ENCODE assay signal across 8 cellular contexts in the genomic region with DNA sequence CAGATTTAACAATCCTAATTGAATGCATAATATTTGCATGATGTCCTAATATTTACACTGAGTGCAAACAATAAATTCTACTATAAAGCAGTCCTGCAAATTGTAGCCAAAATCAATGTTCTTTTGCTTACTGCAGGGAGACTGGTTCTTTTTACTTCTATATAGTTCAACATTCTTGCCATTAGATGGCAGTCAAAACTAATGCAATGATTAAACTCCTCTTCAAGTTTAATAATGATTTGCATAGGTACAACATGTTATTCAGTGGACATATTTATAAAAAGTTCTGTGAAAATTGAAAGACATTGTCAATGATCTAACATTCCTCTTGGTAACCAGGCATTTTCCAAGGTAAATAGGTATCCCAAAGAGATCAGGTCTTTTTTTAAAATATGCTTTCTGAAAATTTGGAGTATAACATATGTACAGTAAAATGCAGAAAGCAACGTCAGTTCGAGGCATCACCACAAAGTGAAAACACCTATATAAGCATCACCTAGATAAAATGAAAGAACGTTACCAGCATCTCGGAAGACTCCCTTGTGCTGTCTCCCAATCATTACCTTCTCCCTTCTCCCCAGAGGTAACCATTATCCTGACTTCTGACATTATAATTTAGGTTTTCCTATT. TPM values are rescaled to one million over a fixed set of nuclear protein-coding genes. Genes with fewer than 3 reads are reported as not detected.
A peak's percentile ranks its signal among the peaks of the same experiment; 100 is the strongest.
DNase-seq lines count a peak whose midpoint lies in the region; ATAC-seq, FAIRE-seq and TF ChIP-seq lines count a peak whose summit lies in the region.

No MANE protein-coding gene starts in this region.

- peak; percentile 86 for TF ChIP-seq RAD21 in neural cell (conservative IDR thresholded peaks at IDR 0.05)

- H3K4me3 ChIP-seq in DND-41 (ENCODE audit: low read depth in 1 of 2, low read length in 2 of 2) (no peak overlapping the region), epithelial cell of esophagus (ENCODE audit: low read length) (no peak overlapping the region), neural cell (ENCODE audit: low read length) (no peak overlapping the region)

- H3K9me3 ChIP-seq in DND-41 (ENCODE audit: insufficient read depth, low read length, severe bottlenecking): peaks cover 8% of the 10 kb centered on the region
- H3K9me3 ChIP-seq in neural cell (ENCODE audit: low read length): no peaks in the 10 kb centered on the region

- H3K79me2 ChIP-seq in DND-41 (ENCODE audit: insufficient read depth, low read length) (no peaks in the 10 kb centered on the region), neural cell (replicated peaks; ENCODE audit: insufficient read depth, low read length) (no peaks in the 10 kb centered on the region)

- peaks cover 7% of the 10 kb centered on the region for H3K27me3 ChIP-seq in DND-41 (ENCODE audit: insufficient read depth, low read length, poor library complexity)
- no peaks in the 10 kb centered on the region for H3K27me3 ChIP-seq in neural cell (ENCODE audit: insufficient read depth, low read depth, low read length)

- peak; percentile 74 for TF ChIP-seq CTCF in DND-41 (IDR thresholded peaks at IDR 0.05; ENCODE audit: borderline replicate concordance, extremely low read depth, low read length, poor library complexity, severe bottlenecking)
- TF ChIP-seq CTCF in epithelial cell of esophagus (IDR thresholded peaks at IDR 0.05; ENCODE audit: insufficient read depth, low read depth, low read length, missing control alignments): peak; percentile 49
- peak; percentile 83 for TF ChIP-seq CTCF in neural cell (IDR thresholded peaks at IDR 0.05; ENCODE audit: poor library complexity, severe bottlenecking)

- no peaks in the 10 kb centered on the region for H3K4me1 ChIP-seq in DND-41 (ENCODE audit: insufficient read depth, low read length)

- H3K9ac ChIP-seq in DND-41 (ENCODE audit: low read depth, low read length) (no peak overlapping the region), neural cell (ENCODE audit: low read length) (no peak overlapping the region)

- no peaks in the 10 kb centered on the region for H3K4me1 Mint-ChIP-seq in activated CD4-positive, alpha-beta T cell treated with anti-CD3 and anti-CD28 coated beads, Interleukin-2, amount 10 ng/mL, durations not matched to agents 24 days and 14 days

- H3K27ac ChIP-seq in DND-41 (ENCODE audit: low read length): no peak overlapping the region
- H3K27ac ChIP-seq in neural cell (ENCODE audit: low read length): no peak overlapping the region

- H3K36me3 ChIP-seq in DND-41 (ENCODE audit: insufficient read depth, low read length): no peaks in the 10 kb centered on the region
- no peaks in the 10 kb centered on the region for H3K36me3 ChIP-seq in neural cell (ENCODE audit: insufficient read depth, low read length)

- intact Hi-C loops in activated CD4-positive, alpha-beta T cell treated with anti-CD3 and anti-CD28 coated beads, Interleukin-2, amount 10 ng/mL, durations not matched to agents 24 days and 14 days (cut with micrococcal nuclease): loop anchor here (1.0 to 10.0 kb wide), 4 partner anchors 133 to 407 kb away; no protein-coding TSS in a partner anchor

- H3K9me3 Mint-ChIP-seq in activated CD4-positive, alpha-beta T cell treated with anti-CD3 and anti-CD28 coated beads, Interleukin-2, amount 10 ng/mL, durations not matched to agents 24 days and 14 days: no peaks in the 10 kb centered on the region

- DNase-seq in DND-41 (no peak), LHCN-M2 (ENCODE audit: low read depth) (peak; percentile 53), RCC 7860 (ENCODE audit: low spot score) (peak; percentile 60), epithelial cell of esophagus (ENCODE audit: low read depth) (peak; percentile 63), cerebellar nuclear complex (lab: John Stamatoyannopoulos, UW) (no peak)
- no peak for DNase-seq in stimulated activated CD8-positive, alpha-beta memory T cell treated with anti-CD3 and anti-CD28 coated beads, Interleukin-4, amount 100 ng/mL, for 48 hours
- no peak for DNase-seq in activated CD4-positive, alpha-beta T cell treated with anti-CD3 and anti-CD28 coated beads, Interleukin-2, amount 10 ng/mL, durations not matched to agents 24 days and 14 days

- no peak overlapping the region for H3K27ac Mint-ChIP-seq in activated CD4-positive, alpha-beta T cell treated with anti-CD3 and anti-CD28 coated beads, Interleukin-2, amount 10 ng/mL, durations not matched to agents 24 days and 14 days

- no peaks in the 10 kb centered on the region for H3K36me3 Mint-ChIP-seq in activated CD4-positive, alpha-beta T cell treated with anti-CD3 and anti-CD28 coated beads, Interleukin-2, amount 10 ng/mL, durations not matched to agents 24 days and 14 days (ENCODE audit: low read depth)

- H3K4me2 ChIP-seq in DND-41 (ENCODE audit: insufficient read depth, low read length) (no peak overlapping the region), neural cell (ENCODE audit: low read length) (no peak overlapping the region)

- H3K27me3 Mint-ChIP-seq in activated CD4-positive, alpha-beta T cell treated with anti-CD3 and anti-CD28 coated beads, Interleukin-2, amount 10 ng/mL, durations not matched to agents 24 days and 14 days: peaks cover 25% of the 10 kb centered on the region

- no peaks in the 10 kb centered on the region for H4K20me1 ChIP-seq in DND-41 (ENCODE audit: insufficient read depth, low read length)
- H4K20me1 ChIP-seq in neural cell (ENCODE audit: insufficient read depth): no peaks in the 10 kb centered on the region

- peak; percentile 84 for ATAC-seq in DND-41 (ENCODE audit: insufficient read depth, low read depth)

- no peak overlapping the region for H2AFZ ChIP-seq in DND-41 (ENCODE audit: low read depth, low read length)
- no peak overlapping the region for H2AFZ ChIP-seq in neural cell (ENCODE audit: low read depth, low read length)

- no peaks in the 10 kb centered on the region for H3F3A ChIP-seq in neural cell (ENCODE audit: insufficient read depth, low read length, poor library complexity, severe bottlenecking)

- peak; percentile 87 for FAIRE-seq in RCC 7860 (lab: Jason Lieb, UNC)

- TF ChIP-seq EP300 in neural cell (conservative IDR thresholded peaks at IDR 0.05; ENCODE audit: poor library complexity, severe bottlenecking): no peak

- H3K9me2 ChIP-seq in neural cell (ENCODE audit: insufficient read depth, low read length): no peaks in the 10 kb centered on the region

- H3K4me3 Mint-ChIP-seq in activated CD4-positive, alpha-beta T cell treated with anti-CD3 and anti-CD28 coated beads, Interleukin-2, amount 10 ng/mL, durations not matched to agents 24 days and 14 days: no peak overlapping the region

TF ChIP-seq in neural cell, 6 proteins besides CTCF, POLR2A, EP300 and RAD21:
- TF ChIP-seq REST (IDR thresholded peaks at IDR 0.05; ENCODE audit: borderline replicate concordance) (no peak), MXI1 (conservative IDR thresholded peaks at IDR 0.05; ENCODE audit: poor library complexity, severe bottlenecking) (no peak), SMC3 (conservative IDR thresholded peaks at IDR 0.05; ENCODE audit: poor library complexity) (peak; percentile 83)

RNA-seq across cellular contexts. Expression of gene FNBP1L, which starts 9.8 kb away (rescaled TPM):
- 18.0 and 23.0 TPM in 2 replicates for total RNA-seq in LHCN-M2 (2014; rRNA removed)
- polyA plus RNA-seq in LHCN-M2 (2012): 9.2 TPM
- 960 and 1,044 TPM in 2 replicates for polyA plus RNA-seq in neural cell
- polyA minus RNA-seq in neural cell: 588 and 698 TPM in 2 replicates
- total RNA-seq in activated CD4-positive, alpha-beta T cell treated with anti-CD3 and anti-CD28 coated beads, Interleukin-2, amount 10 ng/mL, durations not matched to agents 24 days and 14 days: 0.14 and 0.24 TPM in 2 replicates

Comparison
In these comparisons a context has a peak if more than half of its experiments do, and no peak if none do; other contexts are left out.
1. DNase-seq: peak in LHCN-M2 (single experiment), RCC 7860 (single experiment) and epithelial cell of esophagus (single experiment); none in DND-41 (single experiment), stimulated activated CD8-positive, alpha-beta memory T cell treated with anti-CD3 and anti-CD28 coated beads, Interleukin-4, amount 100 ng/mL, for 48 hours (single experiment), activated CD4-positive, alpha-beta T cell treated with anti-CD3 and anti-CD28 coated beads, Interleukin-2, amount 10 ng/mL, durations not matched to agents 24 days and 14 days (single experiment) and cerebellar nuclear complex (0 of 2).
2. RNA of gene FNBP1L, which starts 9.8 kb away (total RNA-seq): 18.0 to 23.0 TPM in LHCN-M2; 0.14 to 0.24 TPM in activated CD4-positive, alpha-beta T cell treated with anti-CD3 and anti-CD28 coated beads, Interleukin-2, amount 10 ng/mL, durations not matched to agents 24 days and 14 days; every median in the first group is over 10 times any median in the second.
3. Peak in every context shown above with its lines, with median percentiles within 50 percentile points of each other: CTCF ChIP-seq.